Comparison of ENCODE assay signal across 27 cellular contexts in genomic region chr10:72727128-72727527, GRCh38. TPM values are rescaled to one million over a fixed set of nuclear protein-coding genes. Genes with fewer than 3 reads are reported as not detected.
DNase-seq lines count a peak whose midpoint lies in the region; ATAC-seq and TF ChIP-seq lines count a peak whose summit lies in the region.
"Had no signal": no experiment of that assay in that cellular context is flagged by ENCODE, and none has a peak within 500 bp of the region (broad histone marks: within the 10 kb centered on the region; RNA-seq: fewer than 3 reads in every experiment).

No MANE protein-coding gene starts in this region.

- H3K27me3 Mint-ChIP-seq in endothelial cell (ENCODE audit: unreplicated experiment): no peaks in the 10 kb centered on the region
- H3K27me3 Mint-ChIP-seq: activated CD4-positive, alpha-beta memory T cell treated with anti-CD3 and anti-CD28 coated beads for 36 hours; activated T-helper 17 cell treated with anti-CD3 and anti-CD28 coated beads, Interleukin-2, amount 50 U/mL, for 72 hours; CD4-positive, alpha-beta T cell; dendritic cell treated with granulocyte-macrophage colony-stimulating factor and Interleukin-4, amounts not matched to agents 40 ng/mL and 50 ng/mL, for 4 days; naive thymus-derived CD8-positive, alpha-beta T cell; type B pancreatic cell had no signal

- H3K9me3 ChIP-seq in SK-N-MC (ENCODE audit: low read depth, low read length): no peaks in the 10 kb centered on the region
- H3K9me3 ChIP-seq: spleen had no signal

- no peak overlapping the region for H3K27ac ChIP-seq in SK-N-MC
- H3K27ac ChIP-seq: cardiac muscle cell, spleen had no signal

- no peak overlapping the region for H3K4me3 Mint-ChIP-seq in endothelial cell (ENCODE audit: unreplicated experiment)
- H3K4me3 Mint-ChIP-seq: activated CD4-positive, alpha-beta memory T cell treated with anti-CD3 and anti-CD28 coated beads for 36 hours; activated T-helper 17 cell treated with anti-CD3 and anti-CD28 coated beads, Interleukin-2, amount 50 U/mL, for 72 hours; CD4-positive, alpha-beta T cell; dendritic cell treated with granulocyte-macrophage colony-stimulating factor and Interleukin-4, amounts not matched to agents 40 ng/mL and 50 ng/mL, for 4 days; naive thymus-derived CD8-positive, alpha-beta T cell; type B pancreatic cell had no signal

- peak; percentile 17 for DNase-seq in GM03348 (ENCODE audit: low spot score)
- DNase-seq in SK-N-MC (ENCODE audit: low read depth, low spot score): peak; percentile 1
- peak; percentile 15 for DNase-seq in iris pigment epithelial cell (ENCODE audit: low read depth)
- peak; percentile 38 for DNase-seq in superior temporal gyrus (ENCODE audit: extremely low spot score)
- DNase-seq in activated T-cell treated with anti-CD3 and anti-CD28 coated beads, Interleukin-2, amount 50 U/mL, for 1 hour: no peak
- no peak for DNase-seq in endothelial cell (ENCODE audit: low spot score)
- DNase-seq: activated CD4-positive, alpha-beta memory T cell treated with anti-CD3 and anti-CD28 coated beads for 36 hours; activated CD8-positive, alpha-beta memory T cell treated with anti-CD3 and anti-CD28 coated beads, Interleukin-2, amount 50 U/mL, for 48 hours; activated naive CD4-positive, alpha-beta T cell treated with anti-CD3 and anti-CD28 coated beads, Interleukin-2, amount 50 U/mL, for 16 hours; CD4-positive, alpha-beta T cell; EL; KBM-7; left ventricle myocardium superior; midbrain; MM.1S; naive thymus-derived CD8-positive, alpha-beta T cell; NCI-H2029; NCI-H226; SIG-M5; spleen had no signal

- no peak for ATAC-seq in GM21825 (IDR thresholded peaks at IDR 0.05; ENCODE audit: unreplicated experiment)
- ATAC-seq: activated CD4-positive, CD25-positive, alpha-beta regulatory T cell treated with anti-CD3 and anti-CD28 coated beads, Interleukin-2, amount 50 U/mL, for 24 hours; activated T-helper 17 cell treated with anti-CD3 and anti-CD28 coated beads, Interleukin-2, amount 50 U/mL, for 72 hours; HCT116; left ventricle myocardium superior; naive thymus-derived CD8-positive, alpha-beta T cell had no signal

- no peaks in the 10 kb centered on the region for H3K36me3 Mint-ChIP-seq in endothelial cell (ENCODE audit: low read depth, unreplicated experiment)

- TF ChIP-seq CTCF in endothelial cell (IDR thresholded peaks at IDR 0.05; ENCODE audit: unreplicated experiment): no peak

- H3K4me3 ChIP-seq in SK-N-MC: no peak overlapping the region
- H3K4me3 ChIP-seq: cardiac muscle cell, spleen had no signal

- no peaks in the 10 kb centered on the region for H3K4me1 Mint-ChIP-seq in endothelial cell (ENCODE audit: unreplicated experiment)

- no peaks in the 10 kb centered on the region for H3K9me3 Mint-ChIP-seq in endothelial cell (ENCODE audit: unreplicated experiment)
- H3K9me3 Mint-ChIP-seq: activated CD4-positive, alpha-beta memory T cell treated with anti-CD3 and anti-CD28 coated beads for 36 hours; activated T-helper 17 cell treated with anti-CD3 and anti-CD28 coated beads, Interleukin-2, amount 50 U/mL, for 72 hours; CD4-positive, alpha-beta T cell; dendritic cell treated with granulocyte-macrophage colony-stimulating factor and Interleukin-4, amounts not matched to agents 40 ng/mL and 50 ng/mL, for 4 days; naive thymus-derived CD8-positive, alpha-beta T cell; type B pancreatic cell had no signal

- H3K36me3 ChIP-seq in SK-N-MC (ENCODE audit: insufficient read depth, low read length): no peaks in the 10 kb centered on the region
- H3K36me3 ChIP-seq: cardiac muscle cell had no signal

- no peak overlapping the region for H3K27ac Mint-ChIP-seq in endothelial cell (ENCODE audit: unreplicated experiment)
- H3K27ac Mint-ChIP-seq: activated CD4-positive, alpha-beta memory T cell treated with anti-CD3 and anti-CD28 coated beads for 36 hours; activated T-helper 17 cell treated with anti-CD3 and anti-CD28 coated beads, Interleukin-2, amount 50 U/mL, for 72 hours; CD4-positive, alpha-beta T cell; dendritic cell treated with granulocyte-macrophage colony-stimulating factor and Interleukin-4, amounts not matched to agents 40 ng/mL and 50 ng/mL, for 4 days; naive thymus-derived CD8-positive, alpha-beta T cell; type B pancreatic cell had no signal

- H3K9ac ChIP-seq in SK-N-MC (ENCODE audit: insufficient read length): no peak overlapping the region

RNA-seq across cellular contexts. Expression of gene MCU, which starts 35.2 kb away (rescaled TPM):
- total RNA-seq in endothelial cell (ENCODE audit: unreplicated experiment): 39.6 TPM

Comparison
In these comparisons a context has a peak if more than half of its experiments do, and no peak if none do; other contexts are left out.
1. DNase-seq: peak in GM03348 (single experiment), SK-N-MC (single experiment), iris pigment epithelial cell (single experiment) and superior temporal gyrus (single experiment); none in activated T-cell treated with anti-CD3 and anti-CD28 coated beads, Interleukin-2, amount 50 U/mL, for 1 hour (single experiment) and endothelial cell (single experiment).